ENCODE assay signal across 1 cellular context in genomic region chr15:66476535-66476934, GRCh38.
TF ChIP-seq lines count a peak whose summit lies in the region.

No MANE protein-coding gene starts in this region.

TF ChIP-seq in A549, 52 proteins besides CTCF, POLR2A, EP300 and RAD21:
- no peak for TF ChIP-seq MYC (IDR thresholded peaks at IDR 0.05; ENCODE audit: borderline replicate concordance, low read length)
- TF ChIP-seq FOSB (CRISPR knock-in tag; IDR thresholded peaks at IDR 0.05), result no peak
- TF ChIP-seq REST (IDR thresholded peaks at IDR 0.05), result no peak
- no peak for TF ChIP-seq HOXB13 (CRISPR knock-in tag; IDR thresholded peaks at IDR 0.05; ENCODE audit: low read depth)
- no peak for TF ChIP-seq MAZ (IDR thresholded peaks at IDR 0.05; ENCODE audit: borderline replicate concordance, low read depth, low read length)
TF ChIP-seq in A549: peak in this region for 0.
